In the genomic region with DNA sequence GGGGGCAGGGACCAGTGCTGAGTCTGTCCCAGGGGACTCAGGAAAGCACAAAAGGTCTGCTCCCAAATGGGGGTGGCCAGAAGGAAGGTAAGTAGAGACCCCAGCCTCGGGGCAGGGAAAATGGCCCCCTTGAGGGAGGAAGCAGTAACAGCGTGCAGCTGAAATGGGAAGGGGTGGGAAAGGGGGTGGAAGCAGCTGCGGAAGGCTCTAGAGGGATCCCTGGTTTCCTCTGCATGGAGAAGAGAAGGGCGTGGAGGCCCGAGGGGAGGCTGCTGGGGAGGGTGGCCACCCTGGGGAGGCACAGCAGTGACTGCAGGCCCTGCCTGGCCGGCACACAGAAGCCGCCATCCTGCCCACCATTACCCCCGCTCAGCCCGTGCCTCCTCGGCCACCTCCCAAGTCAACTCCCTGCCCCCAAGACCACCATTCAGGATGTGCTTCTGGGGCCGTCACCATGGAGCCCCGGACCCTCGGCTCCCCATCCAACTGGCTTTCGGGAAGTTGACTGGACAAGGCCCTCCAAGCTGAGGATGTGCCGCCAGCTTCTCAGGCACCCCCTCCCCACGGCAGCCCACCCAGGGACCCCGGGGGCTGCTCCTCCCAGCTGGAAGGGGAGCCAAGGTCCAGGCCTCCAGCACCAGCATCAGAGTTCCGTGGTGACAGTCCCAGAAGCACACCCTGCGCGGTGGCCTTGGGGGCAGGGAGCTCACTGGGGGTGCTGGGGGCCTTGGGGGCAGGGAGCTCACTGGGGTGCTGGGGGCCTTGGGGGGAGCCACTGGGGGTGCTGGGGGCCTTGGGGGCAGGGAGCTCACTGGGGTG, we compare ENCODE assay signal across 21 cellular contexts. TPM values are rescaled to one million over a fixed set of nuclear protein-coding genes. Genes with fewer than 3 reads are reported as not detected.
DNase-seq lines count a peak whose midpoint lies in the region; TF ChIP-seq lines count a peak whose summit lies in the region.
"Had no signal": no experiment of that assay in that cellular context is flagged by ENCODE, and none has a peak within 500 bp of the region (broad histone marks: within the 10 kb centered on the region; RNA-seq: fewer than 3 reads in every experiment).

No MANE protein-coding gene starts in this region.

- H3K27ac Mint-ChIP-seq in neural progenitor cell (no peak overlapping the region), mesothelial cell of epicardium (no peak overlapping the region)
- H3K27ac Mint-ChIP-seq: T-cell had no signal

- H3K27me3 Mint-ChIP-seq in neural progenitor cell (ENCODE audit: insufficient read depth, low read depth) (peaks cover 4% of the 10 kb centered on the region), mesothelial cell of epicardium (ENCODE audit: low read depth) (no peaks in the 10 kb centered on the region)
- H3K27me3 Mint-ChIP-seq: CD8-positive, alpha-beta memory T cell; T-cell had no signal

- TF ChIP-seq CTCF in SU-DHL-6 (IDR thresholded peaks at IDR 0.05; ENCODE audit: insufficient read depth, low read length, poor library complexity, severe bottlenecking) (no peak), neural progenitor cell (IDR thresholded peaks at IDR 0.05) (no peak), tibial nerve (IDR thresholded peaks at IDR 0.05) (no peak), mesothelial cell of epicardium (IDR thresholded peaks at IDR 0.05; ENCODE audit: unreplicated experiment) (no peak)

- WGBS in tibial nerve, 2 donors = 64 to 71% methylated on average over 11 to 17 of the region's 20 CpGs

- no peaks in the 10 kb centered on the region for H3K36me3 ChIP-seq in SU-DHL-6 (ENCODE audit: low read length)
- H3K36me3 ChIP-seq in neural progenitor cell = no peaks in the 10 kb centered on the region
- no peaks in the 10 kb centered on the region for H3K36me3 ChIP-seq in tibial nerve
- H3K36me3 ChIP-seq: upper lobe of left lung had no signal

- H3K4me2 ChIP-seq in SU-DHL-6 (ENCODE audit: low read depth, low read length, poor library complexity, severe bottlenecking) = no peak overlapping the region
- no peak overlapping the region for H3K4me2 ChIP-seq in neural progenitor cell
- H3K4me2 ChIP-seq: smooth muscle cell had no signal

- H3K36me3 Mint-ChIP-seq in neural progenitor cell (no peaks in the 10 kb centered on the region), mesothelial cell of epicardium (no peaks in the 10 kb centered on the region)
- H3K36me3 Mint-ChIP-seq: CD8-positive, alpha-beta memory T cell; memory B cell; T-cell had no signal

- H3K9me3 Mint-ChIP-seq in neural progenitor cell (no peaks in the 10 kb centered on the region), mesothelial cell of epicardium (no peaks in the 10 kb centered on the region)
- H3K9me3 Mint-ChIP-seq: CD8-positive, alpha-beta memory T cell; memory B cell; T-cell had no signal

- H3K4me1 Mint-ChIP-seq in neural progenitor cell = peaks cover 3% of the 10 kb centered on the region
- no peaks in the 10 kb centered on the region for H3K4me1 Mint-ChIP-seq in mesothelial cell of epicardium

- DNase-seq in DMS 273 (lab: John Stamatoyannopoulos, UW; ENCODE audit: unreplicated experiment) = peak; percentile 30
- no peak for DNase-seq in DMS 273 treated with DMSO at 0.1 percent for 48 hours (lab: John Stamatoyannopoulos, UW)
- DNase-seq in HuH-7.5 (ENCODE audit: low spot score) = peak; percentile 55
- DNase-seq in neural progenitor cell (ENCODE audit: low spot score) = no peak
- DNase-seq in tibial nerve (ENCODE audit: low spot score in 2 of 2) = no peak
- no peak for DNase-seq in mesothelial cell of epicardium (ENCODE audit: low spot score in 2 of 2, unreplicated experiment in 2 of 2)
- DNase-seq in activated naive CD4-positive, alpha-beta T cell treated with anti-CD3 and anti-CD28 coated beads, Interleukin-2, amount 50 U/mL, for 16 hours = no peak
- DNase-seq: DMS79 treated with DMSO at 0.1 percent for 48 hours, NCI-H1048, occipital lobe had no signal

- no peaks in the 10 kb centered on the region for H3K4me1 ChIP-seq in neural progenitor cell
- no peaks in the 10 kb centered on the region for H3K4me1 ChIP-seq in tibial nerve
- H3K4me1 ChIP-seq: upper lobe of left lung had no signal

- no peak overlapping the region for H3K27ac ChIP-seq in SU-DHL-6 (ENCODE audit: low read depth, low read length)
- no peak overlapping the region for H3K27ac ChIP-seq in neural progenitor cell
- no peak overlapping the region for H3K27ac ChIP-seq in tibial nerve
- H3K27ac ChIP-seq: 22Rv1, body of pancreas, upper lobe of left lung had no signal

- no peaks in the 10 kb centered on the region for H4K20me1 ChIP-seq in SU-DHL-6 (ENCODE audit: low read depth, low read length)
- no peaks in the 10 kb centered on the region for H4K20me1 ChIP-seq in neural progenitor cell (ENCODE audit: low read depth)

- H3K4me3 ChIP-seq in SU-DHL-6 (ENCODE audit: insufficient read depth, low read length, poor library complexity, severe bottlenecking) (no peak overlapping the region), neural progenitor cell (no peak overlapping the region), tibial nerve (no peak overlapping the region)
- H3K4me3 ChIP-seq: body of pancreas, GM12878, smooth muscle cell, upper lobe of left lung had no signal

- H3K4me3 Mint-ChIP-seq in neural progenitor cell = no peak overlapping the region
- H3K4me3 Mint-ChIP-seq in mesothelial cell of epicardium = no peak overlapping the region
- H3K4me3 Mint-ChIP-seq: memory B cell, T-cell had no signal

- TF ChIP-seq POLR2A in tibial nerve (IDR thresholded peaks at IDR 0.05) = no peak

- no peaks in the 10 kb centered on the region for H3K79me2 ChIP-seq in SU-DHL-6 (ENCODE audit: insufficient read depth, low read length)
- no peaks in the 10 kb centered on the region for H3K79me2 ChIP-seq in neural progenitor cell (ENCODE audit: low read depth)

- H3F3A ChIP-seq in SU-DHL-6 (ENCODE audit: insufficient read depth) = no peaks in the 10 kb centered on the region
- H3F3A ChIP-seq in neural progenitor cell (ENCODE audit: low read depth) = no peaks in the 10 kb centered on the region

- H3K9ac ChIP-seq in SU-DHL-6 (ENCODE audit: low read length) (no peak overlapping the region), neural progenitor cell (no peak overlapping the region)

- H2AFZ ChIP-seq in SU-DHL-6 (ENCODE audit: low read depth, low read length, severe bottlenecking) = peak overlapping the region; percentile 97
- peak overlapping the region; percentile 79 for H2AFZ ChIP-seq in neural progenitor cell (replicated peaks)

- H3K27me3 ChIP-seq in SU-DHL-6 (ENCODE audit: low read length) (no peaks in the 10 kb centered on the region), neural progenitor cell (no peaks in the 10 kb centered on the region), tibial nerve (no peaks in the 10 kb centered on the region)
- H3K27me3 ChIP-seq: body of pancreas, upper lobe of left lung had no signal

- no peaks in the 10 kb centered on the region for H3K9me3 ChIP-seq in SU-DHL-6 (ENCODE audit: insufficient read depth, low read length)
- no peaks in the 10 kb centered on the region for H3K9me3 ChIP-seq in neural progenitor cell (ENCODE audit: low read depth)
- no peaks in the 10 kb centered on the region for H3K9me3 ChIP-seq in tibial nerve
- H3K9me3 ChIP-seq: body of pancreas, upper lobe of left lung had no signal

- TF ChIP-seq EP300 in tibial nerve (IDR thresholded peaks at IDR 0.05) = no peak

- no peaks in the 10 kb centered on the region for H3K9me2 ChIP-seq in SU-DHL-6 (replicated peaks; ENCODE audit: insufficient read depth, low read length)

RNA-seq across cellular contexts. Expression of a gene that starts 23.6 kb away (rescaled TPM):
- total RNA-seq in neural progenitor cell (ENCODE audit: low replicate concordance) (not detected in 2 replicates), tibial nerve (not detected), mesothelial cell of epicardium (0.11 TPM in 1 of 3 replicates, not detected in the others)
- total RNA-seq: body of pancreas, GM12878, HT1080, left cardiac atrium, occipital lobe, smooth muscle cell had no signal

RNA-seq across cellular contexts. Expression of a gene that starts 23.9 kb away (rescaled TPM):
- 0.39 and 0.93 TPM in 2 replicates for total RNA-seq in neural progenitor cell (ENCODE audit: low replicate concordance)
- total RNA-seq in tibial nerve = 10 to 100 TPM; 16.2 to 44.4 (median 26.5) TPM
- 0.38 to 0.51 TPM (median 0.45 TPM) in 3 replicates for total RNA-seq in mesothelial cell of epicardium

RNA-seq across cellular contexts. Expression of a gene that starts 26.5 kb away (rescaled TPM):
- 73.8 and 96.4 TPM in 2 replicates for total RNA-seq in neural progenitor cell (ENCODE audit: low replicate concordance)
- 10 to 100 TPM; 33.0 to 67.7 (median 49.3) TPM for total RNA-seq in tibial nerve
- total RNA-seq in mesothelial cell of epicardium = 59.8 to 63.8 TPM (median 61.0 TPM) in 3 replicates

Comparison
In these comparisons a context has a peak if more than half of its experiments do, and no peak if none do; other contexts are left out.
1. DNase-seq: peak in DMS 273 (single experiment) and HuH-7.5 (single experiment); none in DMS 273 treated with DMSO at 0.1 percent for 48 hours (single experiment), neural progenitor cell (single experiment), tibial nerve (0 of 2), mesothelial cell of epicardium (0 of 2) and activated naive CD4-positive, alpha-beta T cell treated with anti-CD3 and anti-CD28 coated beads, Interleukin-2, amount 50 U/mL, for 16 hours (single experiment).